18 cellular contexts compared by ENCODE assay signal in genomic region chr1:154945160-154945961, GRCh38. TPM values are rescaled to one million over a fixed set of nuclear protein-coding genes. Genes with fewer than 3 reads are reported as not detected.
DNase-seq lines count a peak whose midpoint lies in the region; ATAC-seq and TF ChIP-seq lines count a peak whose summit lies in the region.
"Had no signal": no experiment of that assay in that cellular context is flagged by ENCODE, and none has a peak within 500 bp of the region (broad histone marks: within the 10 kb centered on the region; RNA-seq: fewer than 3 reads in every experiment).

No MANE protein-coding gene starts in this region.

- H3K27me3 Mint-ChIP-seq in activated CD4-positive, alpha-beta memory T cell treated with anti-CD3 and anti-CD28 coated beads for 36 hours, result no peaks in the 10 kb centered on the region
- no peaks in the 10 kb centered on the region for H3K27me3 Mint-ChIP-seq in activated CD4-positive, alpha-beta memory T cell treated with anti-CD3 and anti-CD28 coated beads, Interleukin-2, amount 10 ng/mL, durations not matched to agents 7 days and 5 days
- H3K27me3 Mint-ChIP-seq in activated CD4-positive, alpha-beta T cell treated with anti-CD3 and anti-CD28 coated beads, Interleukin-2, amount 10 ng/mL, durations not matched to agents 7 days and 5 days, result no peaks in the 10 kb centered on the region
- H3K27me3 Mint-ChIP-seq: activated CD8-positive, alpha-beta T cell treated with anti-CD3 and anti-CD28 coated beads for 36 hours had no signal

- peaks cover 13% of the 10 kb centered on the region for H3K36me3 Mint-ChIP-seq in activated CD4-positive, alpha-beta memory T cell treated with anti-CD3 and anti-CD28 coated beads for 36 hours
- H3K36me3 Mint-ChIP-seq in activated CD4-positive, alpha-beta memory T cell treated with anti-CD3 and anti-CD28 coated beads, Interleukin-2, amount 10 ng/mL, durations not matched to agents 7 days and 5 days (ENCODE audit: low read depth), result peaks cover 41% of the 10 kb centered on the region
- peaks cover 28% of the 10 kb centered on the region for H3K36me3 Mint-ChIP-seq in activated CD4-positive, alpha-beta T cell treated with anti-CD3 and anti-CD28 coated beads, Interleukin-2, amount 10 ng/mL, durations not matched to agents 7 days and 5 days (ENCODE audit: low read depth)

- no peaks in the 10 kb centered on the region for H3K9me3 ChIP-seq in OCI-LY1 (ENCODE audit: low read length)
- no peaks in the 10 kb centered on the region for H3K9me3 ChIP-seq in hepatocyte (ENCODE audit: low read depth)
- H3K9me3 ChIP-seq in stomach smooth muscle (ENCODE audit: control insufficient read depth in 2 of 2, low read length in 2 of 2), result no peaks in the 10 kb centered on the region
- H3K9me3 ChIP-seq in uterus, result no peaks in the 10 kb centered on the region
- H3K9me3 ChIP-seq: sigmoid colon had no signal

- H4K20me1 ChIP-seq in OCI-LY1 (ENCODE audit: insufficient read depth, low read length), result no peaks in the 10 kb centered on the region
- H4K20me1 ChIP-seq in hepatocyte (ENCODE audit: insufficient read depth, poor library complexity, severe bottlenecking), result no peaks in the 10 kb centered on the region

- H3K9me2 ChIP-seq in OCI-LY1 (ENCODE audit: low read depth, low read length), result no peaks in the 10 kb centered on the region
- no peaks in the 10 kb centered on the region for H3K9me2 ChIP-seq in hepatocyte (replicated peaks; ENCODE audit: insufficient read depth)

- no peak for TF ChIP-seq POLR2A in uterus (IDR thresholded peaks at IDR 0.05)

- H3K4me2 ChIP-seq in OCI-LY1 (ENCODE audit: low read length) (no peak overlapping the region; the same call in 1 of the 2 replicates), hepatocyte (peak overlapping the region; percentile 44)

- CTCF ChIA-PET in activated CD4-positive, alpha-beta memory T cell treated with anti-CD3 and anti-CD28 coated beads for 36 hours (lab: Charles Lee), result interaction anchor here (0.6 to 2.5 kb wide), 6 partner anchors 8 to 466 kb away, joined by 3 to 14 read pairs (median 6); partner anchors contain the start of genes PMVK and PYGO2
- CTCF ChIA-PET in activated CD4-positive, alpha-beta memory T cell treated with anti-CD3 and anti-CD28 coated beads, Interleukin-2, amount 10 ng/mL, durations not matched to agents 7 days and 5 days (lab: Charles Lee), result interaction anchor here (0.8 to 1.4 kb wide), 5 partner anchors 10 to 386 kb away, joined by 3 to 4 read pairs (median 3); partner anchors contain the start of genes PBXIP1 and SHC1
- CTCF ChIA-PET in activated CD4-positive, alpha-beta T cell treated with anti-CD3 and anti-CD28 coated beads, Interleukin-2, amount 10 ng/mL, durations not matched to agents 7 days and 5 days (lab: Charles Lee), result interaction anchor here (1.0 to 2.0 kb wide), 7 partner anchors 8 to 385 kb away, joined by 3 to 6 read pairs (median 3); partner anchors contain the start of gene PMVK

- H3K4me3 ChIP-seq in OCI-LY1 (ENCODE audit: low read depth, low read length, poor library complexity, severe bottlenecking), result no peak overlapping the region
- H3K4me3 ChIP-seq in hepatocyte, result no peak overlapping the region
- no peak overlapping the region for H3K4me3 ChIP-seq in stomach smooth muscle (ENCODE audit: low read length in 2 of 2)
- no peak overlapping the region for H3K4me3 ChIP-seq in uterus
- H3K4me3 ChIP-seq: sigmoid colon had no signal

- intact Hi-C loops in activated CD4-positive, alpha-beta memory T cell treated with anti-CD3 and anti-CD28 coated beads for 36 hours (cut with micrococcal nuclease), result no loop called here
- intact Hi-C loops in uterus (cut with DNase I; ENCODE audit: low total_unique reads), result no loop called here

- no peak for DNase-seq in activated CD4-positive, alpha-beta memory T cell treated with anti-CD3 and anti-CD28 coated beads for 36 hours
- DNase-seq in activated CD4-positive, alpha-beta memory T cell treated with anti-CD3 and anti-CD28 coated beads, Interleukin-2, amount 10 ng/mL, durations not matched to agents 7 days and 5 days, result no peak
- DNase-seq in hepatocyte (ENCODE audit: low spot score), result no peak
- DNase-seq in activated CD4-positive, alpha-beta T cell treated with anti-CD3 and anti-CD28 coated beads, Interleukin-2, amount 10 ng/mL, durations not matched to agents 7 days and 5 days, result no peak
- DNase-seq in uterus, result no peak
- DNase-seq: activated CD8-positive, alpha-beta T cell treated with anti-CD3 and anti-CD28 coated beads for 36 hours; aorta; CD8-positive, alpha-beta T cell; cortex of kidney; HCEC 1CT; NCI-H2029; NCI-H510A treated with DMSO at 0.1 percent for 48 hours; sigmoid colon; stimulated activated CD4-positive, alpha-beta T cell treated with anti-CD3 and anti-CD28 coated beads, Interleukin-2, amount 100 ng/mL, for 48 hours had no signal

- 88% methylated on average over 15 of the region's 15 CpGs for WGBS in hepatocyte (ENCODE audit: low lambda C conversion rate, missing lambda C conversion rate)

- no peaks in the 10 kb centered on the region for H3K27me3 ChIP-seq in OCI-LY1 (ENCODE audit: insufficient read depth, low read length)
- no peaks in the 10 kb centered on the region for H3K27me3 ChIP-seq in hepatocyte
- no peaks in the 10 kb centered on the region for H3K27me3 ChIP-seq in stomach smooth muscle (ENCODE audit: control insufficient read depth in 1 of 2, insufficient read depth in 2 of 2, low read length in 2 of 2)
- H3K27me3 ChIP-seq in uterus, result no peaks in the 10 kb centered on the region
- H3K27me3 ChIP-seq: sigmoid colon had no signal

- H3K36me3 ChIP-seq in OCI-LY1 (ENCODE audit: insufficient read depth, low read length) (peaks cover 4% of the 10 kb centered on the region; the same call in 1 of the 2 replicates), hepatocyte (replicated peaks; ENCODE audit: insufficient read depth, low read depth) (no peaks in the 10 kb centered on the region), stomach smooth muscle (ENCODE audit: control insufficient read depth in 2 of 2, insufficient read depth in 2 of 2, low read length in 2 of 2) (peaks cover 17 to 33% of the 10 kb centered on the region in 2 donors), uterus (no peaks in the 10 kb centered on the region)

- ATAC-seq in HG02981 (IDR thresholded peaks at IDR 0.05; ENCODE audit: unreplicated experiment), result no peak
- ATAC-seq: activated CD8-positive, alpha-beta T cell treated with anti-CD3 and anti-CD28 coated beads for 36 hours; CD8-positive, alpha-beta T cell; esophagus mucosa had no signal

- H3K9ac ChIP-seq in OCI-LY1 (ENCODE audit: low read length) (no peak overlapping the region; the same call in 1 of the 2 replicates), stomach smooth muscle (ENCODE audit: low read length in 2 of 2) (no peak overlapping the region)

- H3K4me1 ChIP-seq in OCI-LY1 (ENCODE audit: insufficient read depth, low read length, severe bottlenecking) (peaks cover 51% of the 10 kb centered on the region), hepatocyte (ENCODE audit: insufficient read depth) (peaks cover 20% of the 10 kb centered on the region), stomach smooth muscle (ENCODE audit: control insufficient read depth, insufficient read depth, low read length) (peaks cover 18% of the 10 kb centered on the region), uterus (no peaks in the 10 kb centered on the region)

- peak overlapping the region; percentile 97 for H3K27ac ChIP-seq in OCI-LY1 (ENCODE audit: low read depth, low read length, poor library complexity, severe bottlenecking)
- H3K27ac ChIP-seq in hepatocyte, result peak overlapping the region; percentile 93
- peak overlapping the region; percentile 2 for H3K27ac ChIP-seq in stomach smooth muscle (ENCODE audit: low read length)
- peak overlapping the region in 1 of 2 donors; percentile 5 for H3K27ac ChIP-seq in uterus

- POLR2A ChIA-PET in activated CD4-positive, alpha-beta memory T cell treated with anti-CD3 and anti-CD28 coated beads for 36 hours (lab: Charles Lee), result interaction anchor here (0.7 kb wide), 1 partner anchor 9 kb away, joined by 3 read pairs; no protein-coding TSS in a partner anchor
- POLR2A ChIA-PET in activated CD4-positive, alpha-beta memory T cell treated with anti-CD3 and anti-CD28 coated beads, Interleukin-2, amount 10 ng/mL, durations not matched to agents 7 days and 5 days (lab: Charles Lee), result interaction anchor here (1.1 to 2.6 kb wide), 6 partner anchors 9 to 105 kb away, joined by 3 to 17 read pairs (median 4); partner anchors contain the start of genes CKS1B and PMVK
- POLR2A ChIA-PET in activated CD4-positive, alpha-beta T cell treated with anti-CD3 and anti-CD28 coated beads, Interleukin-2, amount 10 ng/mL, durations not matched to agents 7 days and 5 days (lab: Charles Lee), result interaction anchor here (0.5 kb wide), 1 partner anchor 38 kb away, joined by 3 read pairs; no protein-coding TSS in a partner anchor

- H2AFZ ChIP-seq in OCI-LY1 (ENCODE audit: low read length), result no peak overlapping the region
- no peak overlapping the region for H2AFZ ChIP-seq in hepatocyte

- H3K4me3 Mint-ChIP-seq in activated CD4-positive, alpha-beta memory T cell treated with anti-CD3 and anti-CD28 coated beads for 36 hours, result no peak overlapping the region
- no peak overlapping the region for H3K4me3 Mint-ChIP-seq in activated CD4-positive, alpha-beta memory T cell treated with anti-CD3 and anti-CD28 coated beads, Interleukin-2, amount 10 ng/mL, durations not matched to agents 7 days and 5 days
- H3K4me3 Mint-ChIP-seq in activated CD4-positive, alpha-beta T cell treated with anti-CD3 and anti-CD28 coated beads, Interleukin-2, amount 10 ng/mL, durations not matched to agents 7 days and 5 days, result no peak overlapping the region
- H3K4me3 Mint-ChIP-seq: activated CD8-positive, alpha-beta T cell treated with anti-CD3 and anti-CD28 coated beads for 36 hours; CD8-positive, alpha-beta T cell had no signal

- TF ChIP-seq CTCF in OCI-LY1 (IDR thresholded peaks at IDR 0.05; ENCODE audit: low read length), result no peak
- no peak for TF ChIP-seq CTCF in hepatocyte (IDR thresholded peaks at IDR 0.05; ENCODE audit: poor library complexity)
- TF ChIP-seq CTCF in uterus (IDR thresholded peaks at IDR 0.05), result no peak

- H3K4me1 Mint-ChIP-seq in activated CD4-positive, alpha-beta memory T cell treated with anti-CD3 and anti-CD28 coated beads for 36 hours (ENCODE audit: low read depth), result peaks cover 47% of the 10 kb centered on the region
- H3K4me1 Mint-ChIP-seq in activated CD4-positive, alpha-beta memory T cell treated with anti-CD3 and anti-CD28 coated beads, Interleukin-2, amount 10 ng/mL, durations not matched to agents 7 days and 5 days, result peaks cover 59% of the 10 kb centered on the region
- peaks cover 52% of the 10 kb centered on the region for H3K4me1 Mint-ChIP-seq in activated CD4-positive, alpha-beta T cell treated with anti-CD3 and anti-CD28 coated beads, Interleukin-2, amount 10 ng/mL, durations not matched to agents 7 days and 5 days

- H3K9me3 Mint-ChIP-seq in activated CD4-positive, alpha-beta memory T cell treated with anti-CD3 and anti-CD28 coated beads for 36 hours, result no peaks in the 10 kb centered on the region
- no peaks in the 10 kb centered on the region for H3K9me3 Mint-ChIP-seq in activated CD4-positive, alpha-beta memory T cell treated with anti-CD3 and anti-CD28 coated beads, Interleukin-2, amount 10 ng/mL, durations not matched to agents 7 days and 5 days
- no peaks in the 10 kb centered on the region for H3K9me3 Mint-ChIP-seq in activated CD4-positive, alpha-beta T cell treated with anti-CD3 and anti-CD28 coated beads, Interleukin-2, amount 10 ng/mL, durations not matched to agents 7 days and 5 days
- H3K9me3 Mint-ChIP-seq: activated CD8-positive, alpha-beta T cell treated with anti-CD3 and anti-CD28 coated beads for 36 hours; CD8-positive, alpha-beta T cell had no signal

- H3K79me2 ChIP-seq in OCI-LY1 (ENCODE audit: insufficient read depth, low read length) (no peaks in the 10 kb centered on the region), hepatocyte (no peaks in the 10 kb centered on the region)

- no peaks in the 10 kb centered on the region for H3F3A ChIP-seq in OCI-LY1 (ENCODE audit: insufficient read depth, low read length)

- H3K27ac Mint-ChIP-seq in activated CD4-positive, alpha-beta memory T cell treated with anti-CD3 and anti-CD28 coated beads for 36 hours, result peak overlapping the region; percentile 47
- H3K27ac Mint-ChIP-seq in activated CD4-positive, alpha-beta memory T cell treated with anti-CD3 and anti-CD28 coated beads, Interleukin-2, amount 10 ng/mL, durations not matched to agents 7 days and 5 days, result no peak overlapping the region
- no peak overlapping the region for H3K27ac Mint-ChIP-seq in activated CD4-positive, alpha-beta T cell treated with anti-CD3 and anti-CD28 coated beads, Interleukin-2, amount 10 ng/mL, durations not matched to agents 7 days and 5 days
- H3K27ac Mint-ChIP-seq: activated CD8-positive, alpha-beta T cell treated with anti-CD3 and anti-CD28 coated beads for 36 hours; CD8-positive, alpha-beta T cell had no signal

RNA-seq across cellular contexts. Expression of gene PMVK, which starts 8.8 kb away (rescaled TPM):
- total RNA-seq in activated CD4-positive, alpha-beta memory T cell treated with anti-CD3 and anti-CD28 coated beads for 36 hours, result 10 to 100 TPM; 51.2 to 54.0 TPM
- 10 to 100 TPM; 40.7 to 41.8 TPM for total RNA-seq in activated CD4-positive, alpha-beta memory T cell treated with anti-CD3 and anti-CD28 coated beads, Interleukin-2, amount 10 ng/mL, durations not matched to agents 7 days and 5 days
- total RNA-seq in hepatocyte (12.5 and 18.5 TPM in 2 replicates), uterus (10 to 100 TPM in 1 of 4 donors, 1 to 10 TPM in 3; 2.6 to 21.2 (median 6.4) TPM)
- polyA plus RNA-seq in hepatocyte, result 53.5 and 59.2 TPM in 2 replicates
- 10 to 100 TPM; 25.7 to 40.2 TPM for total RNA-seq in activated CD4-positive, alpha-beta T cell treated with anti-CD3 and anti-CD28 coated beads, Interleukin-2, amount 10 ng/mL, durations not matched to agents 7 days and 5 days

RNA-seq across cellular contexts. Expression of gene PBXIP1, which starts 10.5 kb away (rescaled TPM):
- 10 to 100 TPM; 55.9 to 57.3 TPM for total RNA-seq in activated CD4-positive, alpha-beta memory T cell treated with anti-CD3 and anti-CD28 coated beads for 36 hours
- 100 to 1,000 TPM; 169 TPM for total RNA-seq in activated CD4-positive, alpha-beta memory T cell treated with anti-CD3 and anti-CD28 coated beads, Interleukin-2, amount 10 ng/mL, durations not matched to agents 7 days and 5 days
- total RNA-seq in hepatocyte, result 52.4 and 53.0 TPM in 2 replicates
- 61.0 and 65.5 TPM in 2 replicates for polyA plus RNA-seq in hepatocyte
- 10 to 100 TPM; 74.6 to 92.0 TPM for total RNA-seq in activated CD4-positive, alpha-beta T cell treated with anti-CD3 and anti-CD28 coated beads, Interleukin-2, amount 10 ng/mL, durations not matched to agents 7 days and 5 days
- 100 to 1,000 TPM in 1 of 4 donors, 10 to 100 TPM in 3; 34.4 to 151 (median 88.6) TPM for total RNA-seq in uterus

RNA-seq across cellular contexts. Expression of gene PYGO2, which starts 16.2 kb away (rescaled TPM):
- 10 to 100 TPM; 31.5 to 32.4 TPM for total RNA-seq in activated CD4-positive, alpha-beta memory T cell treated with anti-CD3 and anti-CD28 coated beads for 36 hours
- 10 to 100 TPM; 48.7 to 49.7 TPM for total RNA-seq in activated CD4-positive, alpha-beta memory T cell treated with anti-CD3 and anti-CD28 coated beads, Interleukin-2, amount 10 ng/mL, durations not matched to agents 7 days and 5 days
- total RNA-seq in hepatocyte (20.2 and 21.8 TPM in 2 replicates), uterus (10 to 100 TPM in 3 of 4 donors, 1 to 10 TPM in 1; 10.0 to 36.4 (median 15.9) TPM)
- polyA plus RNA-seq in hepatocyte, result 22.3 and 28.3 TPM in 2 replicates
- total RNA-seq in activated CD4-positive, alpha-beta T cell treated with anti-CD3 and anti-CD28 coated beads, Interleukin-2, amount 10 ng/mL, durations not matched to agents 7 days and 5 days, result 10 to 100 TPM; 50.0 to 50.2 TPM

RNA-seq across cellular contexts. Expression of gene SHC1, which starts 25.2 kb away (rescaled TPM):
- 10 to 100 TPM; 43.4 to 46.5 TPM for total RNA-seq in activated CD4-positive, alpha-beta memory T cell treated with anti-CD3 and anti-CD28 coated beads for 36 hours
- 10 to 100 TPM; 80.7 to 80.8 TPM for total RNA-seq in activated CD4-positive, alpha-beta memory T cell treated with anti-CD3 and anti-CD28 coated beads, Interleukin-2, amount 10 ng/mL, durations not matched to agents 7 days and 5 days
- total RNA-seq in hepatocyte (81.8 and 95.6 TPM in 2 replicates), uterus (100 to 1,000 TPM in 2 of 4 donors, 10 to 100 TPM in 2; 93.5 to 149 (median 101) TPM)
- polyA plus RNA-seq in hepatocyte, result 107 and 120 TPM in 2 replicates
- total RNA-seq in activated CD4-positive, alpha-beta T cell treated with anti-CD3 and anti-CD28 coated beads, Interleukin-2, amount 10 ng/mL, durations not matched to agents 7 days and 5 days, result 100 to 1,000 TPM in 1 of 2 experiments, 10 to 100 TPM in 1; 75.1 to 104 TPM

RNA-seq across cellular contexts. Expression of gene CKS1B, which starts 29.1 kb away (rescaled TPM):
- total RNA-seq in activated CD4-positive, alpha-beta memory T cell treated with anti-CD3 and anti-CD28 coated beads for 36 hours, result 100 to 1,000 TPM; 197 to 205 TPM
- 100 to 1,000 TPM; 151 to 162 TPM for total RNA-seq in activated CD4-positive, alpha-beta memory T cell treated with anti-CD3 and anti-CD28 coated beads, Interleukin-2, amount 10 ng/mL, durations not matched to agents 7 days and 5 days
- total RNA-seq in hepatocyte (40.4 and 41.5 TPM in 2 replicates), uterus (10 to 100 TPM; 14.1 to 52.7 (median 22.8) TPM)
- 91.3 and 102 TPM in 2 replicates for polyA plus RNA-seq in hepatocyte
- total RNA-seq in activated CD4-positive, alpha-beta T cell treated with anti-CD3 and anti-CD28 coated beads, Interleukin-2, amount 10 ng/mL, durations not matched to agents 7 days and 5 days, result 100 to 1,000 TPM; 147 to 157 TPM
